Comparison of ENCODE assay signal across 19 cellular contexts in the genomic region with DNA sequence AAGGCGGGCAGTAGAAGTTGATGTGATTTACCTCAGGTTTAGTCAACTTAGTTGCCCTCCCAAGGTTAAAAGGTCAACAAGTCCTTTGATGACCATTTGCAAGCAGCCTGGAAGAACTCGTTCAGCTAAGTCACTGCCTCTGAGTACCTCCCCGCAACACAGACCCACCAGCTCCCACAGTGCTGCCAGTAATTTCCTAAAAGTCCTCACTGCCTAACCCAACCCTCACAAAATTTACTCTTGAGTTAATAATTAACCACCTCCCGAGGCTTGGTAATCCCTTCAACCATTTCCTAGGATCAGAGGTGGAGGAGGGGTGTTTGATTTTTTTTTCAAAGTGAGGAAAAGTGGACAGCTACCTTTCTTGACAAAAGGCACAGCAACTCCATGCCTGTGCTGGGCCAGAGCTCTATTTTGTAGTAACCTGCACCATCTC. TPM values are rescaled to one million over a fixed set of nuclear protein-coding genes. Genes with fewer than 3 reads are reported as not detected.
DNase-seq lines count a peak whose midpoint lies in the region; ATAC-seq and TF ChIP-seq lines count a peak whose summit lies in the region.
"Had no signal": no experiment of that assay in that cellular context is flagged by ENCODE, and none has a peak within 500 bp of the region (broad histone marks: within the 10 kb centered on the region; RNA-seq: fewer than 3 reads in every experiment).

No MANE protein-coding gene starts in this region.

- TF ChIP-seq CTCF in VCaP (conservative IDR thresholded peaks at IDR 0.05), result no peak
- no peak for TF ChIP-seq CTCF in liver (IDR thresholded peaks at IDR 0.05; ENCODE audit: low read depth, low read length, missing input control)
- TF ChIP-seq CTCF in thyroid gland (IDR thresholded peaks at IDR 0.05), result no peak
- TF ChIP-seq CTCF in activated CD8-positive, alpha-beta T cell treated with anti-CD3 and anti-CD28 coated beads for 36 hours (IDR thresholded peaks at IDR 0.05), result no peak

- no peaks in the 10 kb centered on the region for H3K27me3 Mint-ChIP-seq in activated CD8-positive, alpha-beta T cell treated with anti-CD3 and anti-CD28 coated beads for 36 hours

- H3K27ac ChIP-seq in VCaP (peak overlapping the region; percentile 66), liver (ENCODE audit: low read depth in 1 of 2, low read length in 2 of 2) (peak overlapping the region; percentile 74 to 82), thyroid gland (peak overlapping the region in 2 of 3 donors; percentile 23 to 24)
- H3K27ac ChIP-seq: sigmoid colon had no signal

- H3K9ac ChIP-seq in liver (ENCODE audit: low read depth in 1 of 2, low read length in 2 of 2), result no peak overlapping the region

- peak; percentile 21 for DNase-seq in ELF-1 (ENCODE audit: low read depth, low spot score)
- DNase-seq in thyroid gland, result no peak
- DNase-seq in nucleus accumbens (lab: John Stamatoyannopoulos, UW), result no peak
- no peak for DNase-seq in dedifferentiated amniotic fluid mesenchymal stem cell (ENCODE audit: extremely low spot score)
- no peak for DNase-seq in activated CD8-positive, alpha-beta T cell treated with anti-CD3 and anti-CD28 coated beads for 36 hours
- DNase-seq: activated CD4-positive, alpha-beta T cell treated with anti-CD3 and anti-CD28 coated beads, Interleukin-2, amount 50 U/mL, for 48 hours; amygdala; central memory CD4-positive, alpha-beta T cell; effector CD4-positive, alpha-beta T cell; EL; Kasumi-1; NCI-H2171; NCI-H69; SIG-M5; sigmoid colon; stimulated activated CD4-positive, alpha-beta T cell treated with anti-CD3 and anti-CD28 coated beads, Interleukin-1b, Interleukin-23, amount 100 ng/mL, for 48 hours had no signal

- H3K9me3 ChIP-seq in liver (ENCODE audit: control insufficient read depth in 4 of 4, low read length in 3 of 4) (no peaks in the 10 kb centered on the region), thyroid gland (no peaks in the 10 kb centered on the region)
- H3K9me3 ChIP-seq: sigmoid colon had no signal

- 31% methylated on average over 4 of the region's 4 CpGs for WGBS in liver
- 48 to 62% methylated on average over 4 of the region's 4 CpGs for WGBS in thyroid gland, 2 donors

- no peaks in the 10 kb centered on the region for H3K9me3 Mint-ChIP-seq in activated CD8-positive, alpha-beta T cell treated with anti-CD3 and anti-CD28 coated beads for 36 hours

- H3K4me1 ChIP-seq in liver (ENCODE audit: control insufficient read depth in 4 of 4, insufficient read depth in 4 of 4, low read length in 3 of 4), result peaks cover 2 to 14% (median 10%) of the 10 kb centered on the region in 4 donors
- peaks cover 21 to 37% of the 10 kb centered on the region in 2 donors for H3K4me1 ChIP-seq in thyroid gland
- H3K4me1 ChIP-seq: sigmoid colon had no signal

- ATAC-seq in GM21619 (IDR thresholded peaks at IDR 0.05; ENCODE audit: unreplicated experiment), result no peak
- ATAC-seq in activated CD8-positive, alpha-beta T cell treated with anti-CD3 and anti-CD28 coated beads for 36 hours, result no peak

- H3K4me3 ChIP-seq in liver (ENCODE audit: low read depth in 1 of 3, low read length in 3 of 3), result peak overlapping the region in 1 of 3 donors; percentile 26
- no peak overlapping the region for H3K4me3 ChIP-seq in thyroid gland (replicated peaks in 1 of 3)
- H3K4me3 ChIP-seq: sigmoid colon had no signal

- intact Hi-C loops in thyroid gland (cut with DNase I), result no loop called here
- intact Hi-C loops in activated CD8-positive, alpha-beta T cell treated with anti-CD3 and anti-CD28 coated beads for 36 hours (cut with micrococcal nuclease), result no loop called here

- peaks cover 9% of the 10 kb centered on the region for H3K36me3 Mint-ChIP-seq in activated CD8-positive, alpha-beta T cell treated with anti-CD3 and anti-CD28 coated beads for 36 hours (ENCODE audit: low read depth)

- H3K4me1 Mint-ChIP-seq in activated CD8-positive, alpha-beta T cell treated with anti-CD3 and anti-CD28 coated beads for 36 hours (ENCODE audit: low read depth), result no peaks in the 10 kb centered on the region

- POLR2A ChIA-PET in activated CD8-positive, alpha-beta T cell treated with anti-CD3 and anti-CD28 coated beads for 36 hours (lab: Charles Lee), result no interaction called here

- TF ChIP-seq RAD21 in liver (IDR thresholded peaks at IDR 0.05), result peak; percentile 50 to 55

- H3K27me3 ChIP-seq in liver (ENCODE audit: control insufficient read depth in 4 of 4, insufficient read depth in 4 of 4, low read length in 3 of 4), result no peaks in the 10 kb centered on the region
- H3K27me3 ChIP-seq in thyroid gland, result no peaks in the 10 kb centered on the region
- H3K27me3 ChIP-seq: sigmoid colon had no signal

- no peak overlapping the region for H3K27ac Mint-ChIP-seq in activated CD8-positive, alpha-beta T cell treated with anti-CD3 and anti-CD28 coated beads for 36 hours

- CTCF ChIA-PET in activated CD8-positive, alpha-beta T cell treated with anti-CD3 and anti-CD28 coated beads for 36 hours (lab: Charles Lee), result interaction anchor here (0.7 kb wide), 1 partner anchor 63 kb away, joined by 3 read pairs; no protein-coding TSS in a partner anchor

- H3K36me3 ChIP-seq in liver (ENCODE audit: control insufficient read depth in 4 of 4, insufficient read depth in 3 of 4, low read depth in 1 of 4, low read length in 3 of 4) (peaks cover 0 to 3% (median 0%) of the 10 kb centered on the region in 4 donors), thyroid gland (no peaks in the 10 kb centered on the region)
- H3K36me3 ChIP-seq: sigmoid colon had no signal

- H3K4me3 Mint-ChIP-seq in activated CD8-positive, alpha-beta T cell treated with anti-CD3 and anti-CD28 coated beads for 36 hours, result no peak overlapping the region

- TF ChIP-seq POLR2A in thyroid gland (IDR thresholded peaks at IDR 0.05), result no peak

TF ChIP-seq in liver, 16 proteins besides CTCF, POLR2A, EP300 and RAD21 (continues in another document):
- TF ChIP-seq GABPA (IDR thresholded peaks at IDR 0.05 in 1 of 2, conservative IDR thresholded peaks at IDR 0.05 in 1 of 2) (peak in 1 of 2 donors; percentile 26), FOXA2 (IDR thresholded peaks at IDR 0.05) (peak; percentile 45), NR2F2 (IDR thresholded peaks at IDR 0.05) (peak; percentile 59), TAF1 (conservative IDR thresholded peaks at IDR 0.05) (peak; percentile 40), YY1 (IDR thresholded peaks at IDR 0.05) (peak; percentile 76), FOXA1 (IDR thresholded peaks at IDR 0.05) (peak; percentile 65), JUND (IDR thresholded peaks at IDR 0.05) (peak in 1 of 2 donors; percentile 65), EGR1 (IDR thresholded peaks at IDR 0.05; ENCODE audit: low read depth in 2 of 2) (no peak), RXRA (IDR thresholded peaks at IDR 0.05) (peak; percentile 72 to 79), HNF4G (IDR thresholded peaks at IDR 0.05) (no peak)
- TF ChIP-seq, protein P1, sequence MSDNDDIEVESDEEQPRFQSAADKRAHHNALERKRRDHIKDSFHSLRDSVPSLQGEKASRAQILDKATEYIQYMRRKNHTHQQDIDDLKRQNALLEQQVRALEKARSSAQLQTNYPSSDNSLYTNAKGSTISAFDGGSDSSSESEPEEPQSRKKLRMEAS (IDR thresholded peaks at IDR 0.05), result peak; percentile 45
- TF ChIP-seq, protein P2, sequence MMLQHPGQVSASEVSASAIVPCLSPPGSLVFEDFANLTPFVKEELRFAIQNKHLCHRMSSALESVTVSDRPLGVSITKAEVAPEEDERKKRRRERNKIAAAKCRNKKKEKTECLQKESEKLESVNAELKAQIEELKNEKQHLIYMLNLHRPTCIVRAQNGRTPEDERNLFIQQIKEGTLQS (IDR thresholded peaks at IDR 0.05), result no peak
- TF ChIP-seq, protein P3, sequence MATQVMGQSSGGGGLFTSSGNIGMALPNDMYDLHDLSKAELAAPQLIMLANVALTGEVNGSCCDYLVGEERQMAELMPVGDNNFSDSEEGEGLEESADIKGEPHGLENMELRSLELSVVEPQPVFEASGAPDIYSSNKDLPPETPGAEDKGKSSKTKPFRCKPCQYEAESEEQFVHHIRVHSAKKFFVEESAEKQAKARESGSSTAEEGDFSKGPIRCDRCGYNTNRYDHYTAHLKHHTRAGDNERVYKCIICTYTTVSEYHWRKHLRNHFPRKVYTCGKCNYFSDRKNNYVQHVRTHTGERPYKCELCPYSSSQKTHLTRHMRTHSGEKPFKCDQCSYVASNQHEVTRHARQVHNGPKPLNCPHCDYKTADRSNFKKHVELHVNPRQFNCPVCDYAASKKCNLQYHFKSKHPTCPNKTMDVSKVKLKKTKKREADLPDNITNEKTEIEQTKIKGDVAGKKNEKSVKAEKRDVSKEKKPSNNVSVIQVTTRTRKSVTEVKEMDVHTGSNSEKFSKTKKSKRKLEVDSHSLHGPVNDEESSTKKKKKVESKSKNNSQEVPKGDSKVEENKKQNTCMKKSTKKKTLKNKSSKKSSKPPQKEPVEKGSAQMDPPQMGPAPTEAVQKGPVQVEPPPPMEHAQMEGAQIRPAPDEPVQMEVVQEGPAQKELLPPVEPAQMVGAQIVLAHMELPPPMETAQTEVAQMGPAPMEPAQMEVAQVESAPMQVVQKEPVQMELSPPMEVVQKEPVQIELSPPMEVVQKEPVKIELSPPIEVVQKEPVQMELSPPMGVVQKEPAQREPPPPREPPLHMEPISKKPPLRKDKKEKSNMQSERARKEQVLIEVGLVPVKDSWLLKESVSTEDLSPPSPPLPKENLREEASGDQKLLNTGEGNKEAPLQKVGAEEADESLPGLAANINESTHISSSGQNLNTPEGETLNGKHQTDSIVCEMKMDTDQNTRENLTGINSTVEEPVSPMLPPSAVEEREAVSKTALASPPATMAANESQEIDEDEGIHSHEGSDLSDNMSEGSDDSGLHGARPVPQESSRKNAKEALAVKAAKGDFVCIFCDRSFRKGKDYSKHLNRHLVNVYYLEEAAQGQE (IDR thresholded peaks at IDR 0.05), result peak; percentile 92
- TF ChIP-seq, protein P4, sequence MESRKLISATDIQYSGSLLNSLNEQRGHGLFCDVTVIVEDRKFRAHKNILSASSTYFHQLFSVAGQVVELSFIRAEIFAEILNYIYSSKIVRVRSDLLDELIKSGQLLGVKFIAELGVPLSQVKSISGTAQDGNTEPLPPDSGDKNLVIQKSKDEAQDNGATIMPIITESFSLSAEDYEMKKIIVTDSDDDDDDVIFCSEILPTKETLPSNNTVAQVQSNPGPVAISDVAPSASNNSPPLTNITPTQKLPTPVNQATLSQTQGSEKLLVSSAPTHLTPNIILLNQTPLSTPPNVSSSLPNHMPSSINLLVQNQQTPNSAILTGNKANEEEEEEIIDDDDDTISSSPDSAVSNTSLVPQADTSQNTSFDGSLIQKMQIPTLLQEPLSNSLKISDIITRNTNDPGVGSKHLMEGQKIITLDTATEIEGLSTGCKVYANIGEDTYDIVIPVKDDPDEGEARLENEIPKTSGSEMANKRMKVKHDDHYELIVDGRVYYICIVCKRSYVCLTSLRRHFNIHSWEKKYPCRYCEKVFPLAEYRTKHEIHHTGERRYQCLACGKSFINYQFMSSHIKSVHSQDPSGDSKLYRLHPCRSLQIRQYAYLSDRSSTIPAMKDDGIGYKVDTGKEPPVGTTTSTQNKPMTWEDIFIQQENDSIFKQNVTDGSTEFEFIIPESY (IDR thresholded peaks at IDR 0.05), result peak; percentile 33

RNA-seq across cellular contexts. Expression of a gene that starts 55.8 kb away (rescaled TPM):
- total RNA-seq in liver, result 1 to 10 TPM in 1 of 2 donors, under 1 TPM in 1; 0.65 to 5.2 TPM
- polyA plus RNA-seq in liver, result under 1 TPM; 0.78 to 0.82 TPM
- total RNA-seq in thyroid gland, result 10 to 100 TPM in 2 of 4 donors, 1 to 10 TPM in 2; 7.7 to 19.7 (median 11.9) TPM
- total RNA-seq in activated CD8-positive, alpha-beta T cell treated with anti-CD3 and anti-CD28 coated beads for 36 hours, result 1 to 10 TPM; 8.0 to 9.6 TPM

Comparison
In these comparisons a context has a peak if more than half of its experiments do, and no peak if none do; other contexts are left out.
1. H3K27ac ChIP-seq: peak in every context shown above with its lines; median percentile 78 in liver; 66 in VCaP; 24 in thyroid gland.